Comparison of ENCODE assay signal across 16 cellular contexts in the genomic region with DNA sequence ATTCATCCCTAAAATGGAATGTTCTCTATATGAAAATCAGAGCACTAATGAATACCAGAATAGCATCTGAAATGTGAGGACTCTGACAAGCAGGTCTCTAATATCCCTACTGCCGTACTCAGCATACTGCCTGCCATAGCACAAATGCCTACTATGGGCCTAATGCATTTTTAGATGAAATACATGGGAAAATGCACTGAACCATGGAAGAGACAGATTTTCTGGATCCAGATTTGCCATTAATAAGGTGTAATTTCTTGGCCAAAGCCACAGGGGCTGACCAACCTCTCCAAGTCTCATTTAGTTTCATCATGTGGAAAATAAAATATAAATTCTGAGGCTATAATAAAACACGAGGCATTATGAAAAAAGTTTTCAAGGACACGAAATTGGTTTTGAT.
"Had no signal": no experiment of that assay in that cellular context is flagged by ENCODE, and none has a peak within 500 bp of the region (broad histone marks: within the 10 kb centered on the region; RNA-seq: fewer than 3 reads in every experiment).

No MANE protein-coding gene starts in this region.

- H3K9me3 Mint-ChIP-seq: activated T-helper 17 cell treated with anti-CD3 and anti-CD28 coated beads, Interleukin-2, amount 50 U/mL, for 72 hours; stimulated activated memory B cell treated with anti-CD40 and anti-IgM and Interleukin-4, amounts not matched to agents 10 μg/mL and 1 μg/mL and 100 μg/mL, for 72 hours had no signal

- H3K4me3 Mint-ChIP-seq: stimulated activated memory B cell treated with anti-CD40 and anti-IgM and Interleukin-4, amounts not matched to agents 10 μg/mL and 1 μg/mL and 100 μg/mL, for 72 hours had no signal

- H3K27me3 Mint-ChIP-seq: activated T-helper 17 cell treated with anti-CD3 and anti-CD28 coated beads, Interleukin-2, amount 50 U/mL, for 72 hours; progenitor cell of endocrine pancreas; stimulated activated memory B cell treated with anti-CD40 and anti-IgM and Interleukin-4, amounts not matched to agents 10 μg/mL and 1 μg/mL and 100 μg/mL, for 72 hours had no signal

- DNase-seq: activated CD4-positive, CD25-positive, alpha-beta regulatory T cell; activated naive CD4-positive, alpha-beta T cell treated with anti-CD3 and anti-CD28 coated beads, Interleukin-2, amount 50 U/mL, for 16 hours; brain microvascular endothelial cell; esophagus squamous epithelium; foreskin fibroblast; glutamatergic neuron; left cardiac atrium; lower lobe of right lung; midbrain; right cardiac atrium; small intestine; substantia nigra; transverse colon had no signal

- ATAC-seq: activated T-helper 17 cell treated with anti-CD3 and anti-CD28 coated beads, Interleukin-2, amount 50 U/mL, for 72 hours; left cardiac atrium; lower lobe of right lung; right cardiac atrium; stimulated activated memory B cell treated with anti-CD40 and anti-IgM and Interleukin-4, amounts not matched to agents 10 μg/mL and 1 μg/mL and 100 μg/mL, for 72 hours had no signal

- H3K27ac Mint-ChIP-seq: progenitor cell of endocrine pancreas; stimulated activated memory B cell treated with anti-CD40 and anti-IgM and Interleukin-4, amounts not matched to agents 10 μg/mL and 1 μg/mL and 100 μg/mL, for 72 hours had no signal
